ENCODE assay signal across 1 cellular context in the genomic region with DNA sequence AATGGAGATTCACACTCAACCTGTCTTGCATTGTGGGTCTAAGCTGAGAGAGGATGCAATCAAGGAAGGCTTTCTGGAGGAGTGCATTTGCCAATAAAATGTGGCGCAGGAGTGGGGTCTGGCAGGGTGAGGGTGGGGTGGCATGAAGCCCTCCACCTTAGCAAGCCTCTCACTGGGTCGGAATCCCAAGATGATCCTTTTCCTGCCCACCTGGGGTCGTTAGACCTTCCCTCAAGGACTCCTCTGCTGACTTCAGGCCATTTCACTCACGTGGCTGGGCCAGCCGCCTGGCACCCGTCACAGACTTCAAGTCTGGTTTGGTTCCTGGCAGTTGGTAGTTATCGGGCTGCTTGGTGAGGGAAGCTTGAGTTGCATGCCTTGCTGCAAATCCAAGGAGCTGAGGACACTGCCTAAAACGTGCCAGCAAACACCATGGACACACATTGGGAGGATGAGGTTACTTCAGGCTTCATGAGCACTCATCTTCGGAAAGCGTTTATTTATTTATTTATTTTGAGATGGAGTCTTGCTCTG.
TF ChIP-seq lines count a peak whose summit lies in the region.

No MANE protein-coding gene starts in this region.

TF ChIP-seq in WTC11, 78 proteins besides CTCF, POLR2A, EP300 and RAD21:
- TF ChIP-seq ATF6 (CRISPR knock-in tag; IDR thresholded peaks at IDR 0.05) (no peak), ZNF219 (CRISPR knock-in tag; IDR thresholded peaks at IDR 0.05; ENCODE audit: borderline replicate concordance) (no peak), SP1 (CRISPR knock-in tag; conservative IDR thresholded peaks at IDR 0.05) (no peak), GRHL2 (CRISPR knock-in tag; IDR thresholded peaks at IDR 0.05; ENCODE audit: insufficient replicate concordance, severe bottlenecking) (no peak), RELA (CRISPR knock-in tag; IDR thresholded peaks at IDR 0.05; ENCODE audit: borderline replicate concordance) (no peak), ZNF138 (CRISPR knock-in tag; conservative IDR thresholded peaks at IDR 0.05) (no peak), MYBL2 (CRISPR knock-in tag; IDR thresholded peaks at IDR 0.05) (no peak), AFF4 (CRISPR knock-in tag; IDR thresholded peaks at IDR 0.05; ENCODE audit: borderline replicate concordance) (no peak)
- TF ChIP-seq, protein P1, sequence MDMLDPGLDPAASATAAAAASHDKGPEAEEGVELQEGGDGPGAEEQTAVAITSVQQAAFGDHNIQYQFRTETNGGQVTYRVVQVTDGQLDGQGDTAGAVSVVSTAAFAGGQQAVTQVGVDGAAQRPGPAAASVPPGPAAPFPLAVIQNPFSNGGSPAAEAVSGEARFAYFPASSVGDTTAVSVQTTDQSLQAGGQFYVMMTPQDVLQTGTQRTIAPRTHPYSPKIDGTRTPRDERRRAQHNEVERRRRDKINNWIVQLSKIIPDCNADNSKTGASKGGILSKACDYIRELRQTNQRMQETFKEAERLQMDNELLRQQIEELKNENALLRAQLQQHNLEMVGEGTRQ (CRISPR knock-in tag; IDR thresholded peaks at IDR 0.05), result no peak
